ENCODE assay signal across 30 cellular contexts in genomic region chr3:24034464-24034863, GRCh38.
"Had no signal": no experiment of that assay in that cellular context is flagged by ENCODE, and none has a peak within 500 bp of the region (broad histone marks: within the 10 kb centered on the region; RNA-seq: fewer than 3 reads in every experiment).

No MANE protein-coding gene starts in this region.

- H3K4me3 Mint-ChIP-seq: immature natural killer cell; memory B cell; naive B cell; natural killer cell treated with Interleukin-12 subunit alpha and Interleukin-12 subunit beta and Interleukin-15 and Interleukin-18, amount 100 ng/mL, for 72 hours; neural crest cell; stimulated activated naive CD8-positive, alpha-beta T cell treated with anti-CD3 and anti-CD28 coated beads, Interleukin-15, amount 100 ng/mL, for 72 hours had no signal

- H3K4me2 ChIP-seq: smooth muscle cell had no signal

- ATAC-seq: heart right ventricle; left lobe of liver; mucosa of descending colon; natural killer cell treated with Interleukin-12 subunit alpha and Interleukin-12 subunit beta and Interleukin-15 and Interleukin-18, amount 100 ng/mL, for 72 hours; sciatic nerve; stimulated activated naive CD8-positive, alpha-beta T cell treated with anti-CD3 and anti-CD28 coated beads, Interleukin-15, amount 100 ng/mL, for 72 hours; upper lobe of right lung had no signal

- H3K27ac ChIP-seq: coronary artery, esophagus muscularis mucosa, heart right ventricle, prostate gland, right atrium auricular region, suprapubic skin, transverse colon, upper lobe of right lung, uterus had no signal

- H3K27ac Mint-ChIP-seq: immature natural killer cell; memory B cell; naive B cell; natural killer cell treated with Interleukin-12 subunit alpha and Interleukin-12 subunit beta and Interleukin-15 and Interleukin-18, amount 100 ng/mL, for 72 hours; stimulated activated naive CD8-positive, alpha-beta T cell treated with anti-CD3 and anti-CD28 coated beads, Interleukin-15, amount 100 ng/mL, for 72 hours had no signal

- H3K4me1 ChIP-seq: prostate gland, right atrium auricular region, suprapubic skin, transverse colon, upper lobe of right lung, uterus had no signal

- H3K4me3 ChIP-seq: coronary artery, esophagus muscularis mucosa, heart right ventricle, lung, mucosa of descending colon, prostate gland, right atrium auricular region, smooth muscle cell, suprapubic skin, transverse colon, upper lobe of right lung, uterus had no signal

- H3K27me3 ChIP-seq: esophagus muscularis mucosa, heart right ventricle, right atrium auricular region, suprapubic skin, transverse colon, upper lobe of right lung, uterus had no signal

- H3K4me1 Mint-ChIP-seq: immature natural killer cell; memory B cell; naive B cell; stimulated activated naive CD8-positive, alpha-beta T cell treated with anti-CD3 and anti-CD28 coated beads, Interleukin-15, amount 100 ng/mL, for 72 hours had no signal

- DNase-seq: dermis blood vessel endothelial cell; effector memory CD4-positive, alpha-beta T cell; foreskin melanocyte; glutamatergic neuron; heart right ventricle; hippocampal formation; immature natural killer cell; mucosa of descending colon; naive B cell; stimulated activated CD4-positive, alpha-beta T cell treated with anti-CD3 and anti-CD28 coated beads, Interleukin-12 subunit alpha, Interleukin-12 subunit beta, amount 100 ng/mL, for 4 hours; stimulated activated CD4-positive, alpha-beta T cell treated with anti-CD3 and anti-CD28 coated beads, Interleukin-1b, Interleukin-23, amount 100 ng/mL, for 48 hours; stimulated activated CD4-positive, alpha-beta T cell treated with anti-CD3 and anti-CD28 coated beads, Interleukin-4, amount 100 ng/mL, for 1 hour; stimulated activated CD8-positive, alpha-beta memory T cell treated with anti-CD3 and anti-CD28 coated beads, Interleukin-4, amount 100 ng/mL, for 48 hours; stimulated activated naive CD4-positive, alpha-beta T cell; stimulated activated naive CD8-positive, alpha-beta T cell treated with anti-CD3 and anti-CD28 coated beads, Interleukin-15, amount 100 ng/mL, for 72 hours; transverse colon; upper lobe of right lung; uterus had no signal

- H3K36me3 Mint-ChIP-seq: immature natural killer cell; memory B cell; natural killer cell treated with Interleukin-12 subunit alpha and Interleukin-12 subunit beta and Interleukin-15 and Interleukin-18, amount 100 ng/mL, for 72 hours had no signal

- H3K9me3 Mint-ChIP-seq: natural killer cell treated with Interleukin-12 subunit alpha and Interleukin-12 subunit beta and Interleukin-15 and Interleukin-18, amount 100 ng/mL, for 72 hours; stimulated activated naive CD8-positive, alpha-beta T cell treated with anti-CD3 and anti-CD28 coated beads, Interleukin-15, amount 100 ng/mL, for 72 hours had no signal

- H3K36me3 ChIP-seq: esophagus muscularis mucosa, heart right ventricle, prostate gland, right atrium auricular region, suprapubic skin, transverse colon, upper lobe of right lung, uterus had no signal

- H3K9me3 ChIP-seq: esophagus muscularis mucosa, mucosa of descending colon, prostate gland, suprapubic skin, transverse colon, upper lobe of right lung, uterus had no signal
